In the genomic region with DNA sequence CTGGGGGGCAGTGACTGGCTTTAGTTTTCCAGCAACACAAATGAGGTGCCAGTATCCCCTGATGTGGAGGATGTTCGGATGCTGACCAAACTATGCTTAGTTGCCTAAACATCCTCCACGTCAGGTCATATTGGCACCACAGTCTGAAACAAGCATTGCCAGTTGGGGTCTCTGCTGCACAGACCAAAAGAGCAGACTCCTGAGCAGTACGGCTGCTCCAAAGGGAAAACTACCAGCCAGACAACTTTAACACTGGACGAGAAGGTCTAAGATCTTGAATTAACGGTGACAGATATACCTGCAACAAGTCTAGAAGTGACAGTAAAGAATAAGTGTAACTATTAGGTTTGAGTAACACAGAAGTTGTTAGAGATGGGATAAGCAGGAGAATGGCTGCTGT, we compare ENCODE assay signal across 8 cellular contexts.
"Had no signal": no experiment of that assay in that cellular context is flagged by ENCODE, and none has a peak within 500 bp of the region (broad histone marks: within the 10 kb centered on the region; RNA-seq: fewer than 3 reads in every experiment).

No MANE protein-coding gene starts in this region.

- H3K4me3 Mint-ChIP-seq: GM23338, H9 had no signal

- H3K4me2 ChIP-seq: GM23338 had no signal

- H2AFZ ChIP-seq: GM23338 had no signal

- H3K27ac Mint-ChIP-seq: GM23338 had no signal

- DNase-seq: H9, HCEC 1CT, IMR-90, KG1 had no signal

- FAIRE-seq: H1, H54, HTR-8/SVneo had no signal

- H3K4me3 ChIP-seq: GM23338 had no signal

- H3K4me1 Mint-ChIP-seq: GM23338, H9 had no signal
